7 cellular contexts compared by ENCODE assay signal in the genomic region with DNA sequence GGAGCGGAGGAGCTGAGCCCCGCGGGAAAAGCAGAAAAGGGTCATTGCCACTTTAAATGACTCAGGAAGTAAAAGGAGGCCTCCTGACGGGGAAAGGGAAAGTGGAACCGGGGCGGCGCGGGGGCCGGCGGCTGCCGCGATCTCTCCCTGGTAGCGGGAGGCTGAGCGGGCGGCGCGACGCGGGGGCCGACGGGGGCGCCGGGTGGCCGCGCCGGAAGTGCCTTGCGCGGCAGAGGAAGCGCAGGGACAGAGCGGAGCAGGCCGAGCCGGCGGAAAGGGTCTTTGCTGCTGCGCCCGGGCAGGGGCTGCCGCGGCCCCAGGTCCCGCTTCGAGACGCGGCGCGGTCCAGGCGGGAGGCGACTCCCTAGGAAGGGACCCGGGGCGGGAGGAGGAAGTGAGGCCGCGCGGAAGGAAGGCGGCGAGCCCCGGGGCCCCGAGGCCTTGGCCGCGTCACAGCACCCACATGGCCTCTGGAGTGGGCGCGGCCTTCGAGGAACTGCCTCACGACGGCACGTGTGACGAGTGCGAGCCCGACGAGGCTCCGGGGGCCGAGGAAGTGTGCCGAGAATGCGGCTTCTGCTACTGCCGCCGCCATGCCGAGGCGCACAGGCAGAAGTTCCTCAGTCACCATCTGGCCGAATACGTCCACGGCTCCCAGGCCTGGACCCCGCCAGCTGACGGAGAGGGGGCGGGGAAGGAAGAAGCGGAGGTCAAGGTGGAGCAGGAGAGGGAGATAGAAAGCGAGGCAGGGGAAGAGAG. TPM values are rescaled to one million over a fixed set of nuclear protein-coding genes. Genes with fewer than 3 reads are reported as not detected.
A peak's percentile ranks its signal among the peaks of the same experiment; 100 is the strongest.
DNase-seq lines count a peak whose midpoint lies in the region; ATAC-seq and TF ChIP-seq lines count a peak whose summit lies in the region.

A gene with protein sequence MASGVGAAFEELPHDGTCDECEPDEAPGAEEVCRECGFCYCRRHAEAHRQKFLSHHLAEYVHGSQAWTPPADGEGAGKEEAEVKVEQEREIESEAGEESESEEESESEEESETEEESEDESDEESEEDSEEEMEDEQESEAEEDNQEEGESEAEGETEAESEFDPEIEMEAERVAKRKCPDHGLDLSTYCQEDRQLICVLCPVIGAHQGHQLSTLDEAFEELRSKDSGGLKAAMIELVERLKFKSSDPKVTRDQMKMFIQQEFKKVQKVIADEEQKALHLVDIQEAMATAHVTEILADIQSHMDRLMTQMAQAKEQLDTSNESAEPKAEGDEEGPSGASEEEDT (plus strand): TSS at position 127 of the 759 bp plus-strand sequence. CDS start 337 bp downstream, at position 464.

- H3K36me3 Mint-ChIP-seq in brain, result peaks cover 46% of the 10 kb centered on the region

- H3K27ac Mint-ChIP-seq in brain, result peak within 1 kb of the TSS; percentile 98 to 99 (median 99)

- no peak for TF ChIP-seq CTCF in brain (conservative IDR thresholded peaks at IDR 0.05)

- peak; percentile 23 for DNase-seq in NCI-H1694 treated with DMSO at 0.1 percent for 48 hours (lab: John Stamatoyannopoulos, UW)
- peak; percentile 81 for DNase-seq in UCSD-AML1 (lab: John Stamatoyannopoulos, UW; ENCODE audit: unreplicated experiment)

- peaks cover 27 to 52% (median 39%) of the 10 kb centered on the region in 5 experiments for H3K9me3 Mint-ChIP-seq in brain

- ATAC-seq in GM18505 (IDR thresholded peaks at IDR 0.05; ENCODE audit: unreplicated experiment) (peak; percentile 93), HG02870 (IDR thresholded peaks at IDR 0.05; ENCODE audit: unreplicated experiment) (peak; percentile 90)

- H3K4me2 ChIP-seq in skeletal muscle satellite cell (ENCODE audit: low read length), result peak within 1 kb of the TSS; percentile 94

- H3K27me3 Mint-ChIP-seq in brain, result peaks cover 10% of the 10 kb centered on the region

- H3K36me3 ChIP-seq in iPS-15b (ENCODE audit: control insufficient read depth, insufficient read depth, low read length) (no peaks in the 10 kb centered on the region), skeletal muscle satellite cell (ENCODE audit: insufficient read depth, low read length) (peaks cover 4% of the 10 kb centered on the region)

- H3K4me1 ChIP-seq in iPS-15b (ENCODE audit: control insufficient read depth, insufficient read depth, low read length) (no peaks in the 10 kb centered on the region), skeletal muscle satellite cell (ENCODE audit: control insufficient read depth, insufficient read depth, low read length) (peaks cover 24% of the 10 kb centered on the region)

- H3K27me3 ChIP-seq in iPS-15b (ENCODE audit: control insufficient read depth, insufficient read depth, low read length), result peaks cover 36% of the 10 kb centered on the region
- no peaks in the 10 kb centered on the region for H3K27me3 ChIP-seq in skeletal muscle satellite cell (ENCODE audit: control insufficient read depth, insufficient read depth, low read length)

- H3K4me3 Mint-ChIP-seq in brain, result peak within 1 kb of the TSS; percentile 89 to 96 (median 94)

- H3K4me3 ChIP-seq in iPS-15b (ENCODE audit: low read depth, low read length) (peak within 1 kb of the TSS; percentile 64), skeletal muscle satellite cell (ENCODE audit: low read length) (peak within 1 kb of the TSS; percentile 84)

- H3K9ac ChIP-seq in iPS-15b (ENCODE audit: low read depth, low read length) (no peak within 1 kb of the TSS), skeletal muscle satellite cell (ENCODE audit: low read depth, low read length) (peak within 1 kb of the TSS; percentile 91)

- H3K9me3 ChIP-seq in iPS-15b (ENCODE audit: control insufficient read depth, insufficient read depth, low read length) (peaks cover 4% of the 10 kb centered on the region), skeletal muscle satellite cell (replicated peaks; ENCODE audit: low read length) (peaks cover 14% of the 10 kb centered on the region)

- H3K4me1 Mint-ChIP-seq in brain, result peaks cover 55% of the 10 kb centered on the region

- peak; percentile 76 for TF ChIP-seq POLR2A in GM18505 (IDR thresholded peaks at IDR 0.05; ENCODE audit: borderline replicate concordance, extremely low read depth, insufficient read depth, insufficient read length)

RNA-seq across cellular contexts. Expression of the gene that starts here (rescaled TPM):
- polyA plus RNA-seq in brain (ENCODE audit: insufficient read depth, low read depth, low replicate concordance), result 39.8 TPM
- 16.8 and 21.8 TPM in 2 replicates for total RNA-seq in skeletal muscle satellite cell (2012; rRNA removed)

Comparison
In these comparisons a context has a peak if more than half of its experiments do, and no peak if none do; other contexts are left out.
1. Peak in every context shown above with its lines: DNase-seq, ATAC-seq and H3K4me3 ChIP-seq.